14 cellular contexts compared by ENCODE assay signal in the genomic region with DNA sequence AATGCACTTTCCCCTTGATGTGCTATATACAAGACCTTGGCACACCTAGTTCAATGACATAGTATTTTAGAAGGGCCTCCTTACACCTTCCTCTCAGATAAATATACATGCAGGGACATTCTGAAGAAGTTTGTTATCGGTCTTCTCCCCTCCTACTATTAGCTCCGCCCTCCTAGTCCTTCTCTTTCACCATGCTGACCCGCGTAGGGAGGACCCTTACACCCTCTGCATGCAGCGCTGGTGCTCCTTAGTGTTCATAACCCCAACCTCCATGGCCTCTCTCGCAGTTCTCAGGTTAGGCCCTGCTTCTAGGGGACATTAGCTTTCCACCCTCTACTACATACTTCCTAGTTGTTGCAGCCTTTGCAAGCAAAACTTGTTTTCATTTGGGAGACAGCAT.
DNase-seq lines count a peak whose midpoint lies in the region; ATAC-seq and TF ChIP-seq lines count a peak whose summit lies in the region.
"Had no signal": no experiment of that assay in that cellular context is flagged by ENCODE, and none has a peak within 500 bp of the region (broad histone marks: within the 10 kb centered on the region; RNA-seq: fewer than 3 reads in every experiment).

No MANE protein-coding gene starts in this region.

- TF ChIP-seq CTCF in VCaP (conservative IDR thresholded peaks at IDR 0.05) (no peak), type B pancreatic cell (conservative IDR thresholded peaks at IDR 0.05) (no peak), GM20000 (IDR thresholded peaks at IDR 0.05; ENCODE audit: extremely low read depth, missing control alignments) (no peak)

- no peak overlapping the region for H2BK5ac ChIP-seq in mesenchymal stem cell (ENCODE audit: low read depth, low read length, poor library complexity, severe bottlenecking)

- H3K27me3 Mint-ChIP-seq in activated T-cell treated with anti-CD3 and anti-CD28 coated beads, Interleukin-2, amount 50 U/mL, for 72 hours (ENCODE audit: low read depth), result no peaks in the 10 kb centered on the region
- H3K27me3 Mint-ChIP-seq in type B pancreatic cell, result no peaks in the 10 kb centered on the region
- no peaks in the 10 kb centered on the region for H3K27me3 Mint-ChIP-seq in stimulated activated naive B cell treated with anti-CD40 and anti-IgM and Interleukin-4, amounts not matched to agents 10 μg/mL and 1 μg/mL and 100 μg/mL, for 72 hours

- no peak for ATAC-seq in activated T-cell treated with anti-CD3 and anti-CD28 coated beads, Interleukin-2, amount 50 U/mL, for 72 hours (replicated peaks in 1 of 2)
- no peak for ATAC-seq in stimulated activated naive B cell treated with anti-CD40 and anti-IgM and Interleukin-4, amounts not matched to agents 10 μg/mL and 1 μg/mL and 100 μg/mL, for 72 hours (replicated peaks)

- no peak overlapping the region for H3K4me3 ChIP-seq in mesenchymal stem cell (ENCODE audit: insufficient read depth in 1 of 2, low read depth in 1 of 2, low read length in 2 of 2)
- H3K4me3 ChIP-seq: colonic mucosa had no signal

- no peak overlapping the region for H3K23ac ChIP-seq in mesenchymal stem cell (ENCODE audit: low read length in 2 of 2)

- peak overlapping the region; percentile 19 for H4K8ac ChIP-seq in mesenchymal stem cell (ENCODE audit: low read length)

- H2AK5ac ChIP-seq in mesenchymal stem cell (ENCODE audit: low read length, severe bottlenecking), result peak overlapping the region; percentile 35

- peak overlapping the region; percentile 9 to 53 for H3K4me3 Mint-ChIP-seq in activated T-cell treated with anti-CD3 and anti-CD28 coated beads, Interleukin-2, amount 50 U/mL, for 72 hours
- H3K4me3 Mint-ChIP-seq in type B pancreatic cell, result no peak overlapping the region
- no peak overlapping the region for H3K4me3 Mint-ChIP-seq in stimulated activated naive B cell treated with anti-CD40 and anti-IgM and Interleukin-4, amounts not matched to agents 10 μg/mL and 1 μg/mL and 100 μg/mL, for 72 hours

- DNase-seq in activated T-cell treated with anti-CD3 and anti-CD28 coated beads, Interleukin-2, amount 50 U/mL, for 72 hours, result no peak
- no peak for DNase-seq in activated T-cell treated with anti-CD3 and anti-CD28 coated beads, Interleukin-2, amount 50 U/mL, for 48 hours
- no peak for DNase-seq in mesenchymal stem cell
- no peak for DNase-seq in type B pancreatic cell (ENCODE audit: extremely low spot score, unreplicated experiment)
- no peak for DNase-seq in activated CD4-positive, CD25-positive, alpha-beta regulatory T cell treated with anti-CD3 and anti-CD28 coated beads, Interleukin-2, amount 50 U/mL, for 72 hours
- DNase-seq in GM20000 (ENCODE audit: low spot score), result no peak
- no peak for DNase-seq in stimulated activated naive B cell treated with anti-CD40 and anti-IgM and Interleukin-4, amounts not matched to agents 10 μg/mL and 1 μg/mL and 100 μg/mL, for 72 hours
- DNase-seq: activated T-cell treated with anti-CD3 and anti-CD28 coated beads, Interleukin-2, amount 50 U/mL, for 1 hour; colonic mucosa; DMS153; NCI-H2029 treated with DMSO at 0.1 percent for 48 hours; NCI-H69; stimulated activated CD4-positive, alpha-beta T cell treated with anti-CD3 and anti-CD28 coated beads, Interleukin-4, amount 100 ng/mL, for 1 hour had no signal

- H3K9me3 Mint-ChIP-seq in activated T-cell treated with anti-CD3 and anti-CD28 coated beads, Interleukin-2, amount 50 U/mL, for 72 hours, result no peaks in the 10 kb centered on the region
- H3K9me3 Mint-ChIP-seq in type B pancreatic cell, result no peaks in the 10 kb centered on the region
- peaks cover 0 to 1% of the 10 kb centered on the region in 2 donors for H3K9me3 Mint-ChIP-seq in stimulated activated naive B cell treated with anti-CD40 and anti-IgM and Interleukin-4, amounts not matched to agents 10 μg/mL and 1 μg/mL and 100 μg/mL, for 72 hours

- peak overlapping the region; percentile 99 for H3K27ac ChIP-seq in VCaP
- H3K27ac ChIP-seq in mesenchymal stem cell (ENCODE audit: low read length, poor library complexity, severe bottlenecking), result no peak overlapping the region
- H3K27ac ChIP-seq: colonic mucosa had no signal

- no peak overlapping the region for H2AFZ ChIP-seq in mesenchymal stem cell (ENCODE audit: low read depth, low read length)

- no peaks in the 10 kb centered on the region for H3K27me3 ChIP-seq in mesenchymal stem cell (ENCODE audit: control insufficient read depth in 1 of 2, insufficient read depth in 1 of 2, low read length in 2 of 2)
- H3K27me3 ChIP-seq: colonic mucosa had no signal

- H3K4me2 ChIP-seq in mesenchymal stem cell (ENCODE audit: low read length, poor library complexity, severe bottlenecking), result no peak overlapping the region

- WGBS in mesenchymal stem cell, result 84% methylated on average over 6 of the region's 6 CpGs

- H2BK15ac ChIP-seq in mesenchymal stem cell (ENCODE audit: low read depth, poor library complexity, severe bottlenecking), result no peak overlapping the region

- peaks cover 62% of the 10 kb centered on the region for H3K4me1 Mint-ChIP-seq in activated T-cell treated with anti-CD3 and anti-CD28 coated beads, Interleukin-2, amount 50 U/mL, for 72 hours (ENCODE audit: low read depth)
- H3K4me1 Mint-ChIP-seq in type B pancreatic cell (ENCODE audit: unreplicated experiment), result peaks cover 64% of the 10 kb centered on the region
- peaks cover 7 to 18% of the 10 kb centered on the region in 2 donors for H3K4me1 Mint-ChIP-seq in stimulated activated naive B cell treated with anti-CD40 and anti-IgM and Interleukin-4, amounts not matched to agents 10 μg/mL and 1 μg/mL and 100 μg/mL, for 72 hours

- peak overlapping the region; percentile 21 to 29 for H2BK12ac ChIP-seq in mesenchymal stem cell (ENCODE audit: low read length in 2 of 2)

- no peak overlapping the region for H2BK120ac ChIP-seq in mesenchymal stem cell (ENCODE audit: low read depth, low read length)

- H3K36me3 ChIP-seq in mesenchymal stem cell (ENCODE audit: control insufficient read depth in 1 of 2, insufficient read depth in 2 of 2, low read depth in 1 of 2, low read length in 2 of 2), result no peaks in the 10 kb centered on the region
- H3K36me3 ChIP-seq: colonic mucosa had no signal

- peak overlapping the region in 1 of 2 experiments; percentile 21 for H3K4ac ChIP-seq in mesenchymal stem cell (ENCODE audit: low read depth in 1 of 2, low read length in 2 of 2)

- H3K9me3 ChIP-seq in mesenchymal stem cell (ENCODE audit: control insufficient read depth, low read length), result no peaks in the 10 kb centered on the region
- H3K9me3 ChIP-seq: colonic mucosa had no signal

- peak overlapping the region; percentile 18 for H3K27ac Mint-ChIP-seq in activated T-cell treated with anti-CD3 and anti-CD28 coated beads, Interleukin-2, amount 50 U/mL, for 72 hours
- peak overlapping the region; percentile 45 for H3K27ac Mint-ChIP-seq in type B pancreatic cell
- H3K27ac Mint-ChIP-seq in stimulated activated naive B cell treated with anti-CD40 and anti-IgM and Interleukin-4, amounts not matched to agents 10 μg/mL and 1 μg/mL and 100 μg/mL, for 72 hours, result no peak overlapping the region

- H3K9ac ChIP-seq in mesenchymal stem cell (ENCODE audit: low read length), result peak overlapping the region; percentile 15

- no peak overlapping the region for H3K14ac ChIP-seq in mesenchymal stem cell (ENCODE audit: low read length in 2 of 2)

- peaks cover under 1% of the 10 kb centered on the region for H3K4me1 ChIP-seq in mesenchymal stem cell (ENCODE audit: control insufficient read depth, insufficient read depth, low read depth, low read length)

- no peak overlapping the region for H4K91ac ChIP-seq in mesenchymal stem cell (ENCODE audit: low read length)

- H3K79me1 ChIP-seq in mesenchymal stem cell (replicated peaks; ENCODE audit: low read length, poor library complexity, severe bottlenecking), result peaks cover 23% of the 10 kb centered on the region

- peaks cover 0 to 1% of the 10 kb centered on the region in 2 donors for H3K36me3 Mint-ChIP-seq in activated T-cell treated with anti-CD3 and anti-CD28 coated beads, Interleukin-2, amount 50 U/mL, for 72 hours (ENCODE audit: insufficient read depth in 2 of 2)
- H3K36me3 Mint-ChIP-seq in type B pancreatic cell, result peaks cover 4% of the 10 kb centered on the region
- no peaks in the 10 kb centered on the region for H3K36me3 Mint-ChIP-seq in stimulated activated naive B cell treated with anti-CD40 and anti-IgM and Interleukin-4, amounts not matched to agents 10 μg/mL and 1 μg/mL and 100 μg/mL, for 72 hours

- peak overlapping the region in 1 of 2 experiments; percentile 6 for H3K18ac ChIP-seq in mesenchymal stem cell (ENCODE audit: low read depth in 1 of 2, low read length in 2 of 2)

Comparison
In these comparisons a context has a peak if more than half of its experiments do, and no peak if none do; other contexts are left out.
1. H3K4me3 Mint-ChIP-seq: peak in activated T-cell treated with anti-CD3 and anti-CD28 coated beads, Interleukin-2, amount 50 U/mL, for 72 hours (2 of 2); none in type B pancreatic cell (single experiment) and stimulated activated naive B cell treated with anti-CD40 and anti-IgM and Interleukin-4, amounts not matched to agents 10 μg/mL and 1 μg/mL and 100 μg/mL, for 72 hours (0 of 2).